30 cellular contexts compared by ENCODE assay signal in genomic region chr1:25731626-25732370, GRCh38.
DNase-seq lines count a peak whose midpoint lies in the region; ATAC-seq and TF ChIP-seq lines count a peak whose summit lies in the region.
"Had no signal": no experiment of that assay in that cellular context is flagged by ENCODE, and none has a peak within 500 bp of the region (broad histone marks: within the 10 kb centered on the region; RNA-seq: fewer than 3 reads in every experiment).

No MANE protein-coding gene starts in this region.

- POLR2A ChIA-PET in activated CD8-positive, alpha-beta T cell treated with anti-CD3 and anti-CD28 coated beads, Interleukin-2, amount 10 ng/mL, durations not matched to agents 7 days and 5 days (lab: Charles Lee), result no interaction called here
- POLR2A ChIA-PET in activated CD8-positive, alpha-beta T cell treated with anti-CD3 and anti-CD28 coated beads for 36 hours (lab: Charles Lee), result interaction anchor here (0.5 kb wide), 1 partner anchor 26 kb away, joined by 3 read pairs; no protein-coding TSS in a partner anchor

- H3K27me3 ChIP-seq in KMS-11 (ENCODE audit: insufficient read depth, low read depth), result no peaks in the 10 kb centered on the region
- H3K27me3 ChIP-seq in SJCRH30, result no peaks in the 10 kb centered on the region
- no peaks in the 10 kb centered on the region for H3K27me3 ChIP-seq in spleen (replicated peaks in 1 of 7)
- H3K27me3 ChIP-seq: esophagus squamous epithelium, MG63, pancreas had no signal

- intact Hi-C loops in activated CD8-positive, alpha-beta T cell treated with anti-CD3 and anti-CD28 coated beads for 36 hours (cut with micrococcal nuclease), result no loop called here
- intact Hi-C loops in spleen (cut with DNase I; ENCODE audit: low total_unique reads), result no loop called here

- H3K9ac ChIP-seq in KMS-11, result no peak overlapping the region
- H3K9ac ChIP-seq: SK-N-SH had no signal

- no peaks in the 10 kb centered on the region for H4K20me1 ChIP-seq in KMS-11 (ENCODE audit: insufficient read depth)

- no peak for TF ChIP-seq CTCF in activated CD8-positive, alpha-beta T cell treated with anti-CD3 and anti-CD28 coated beads for 36 hours (IDR thresholded peaks at IDR 0.05)
- TF ChIP-seq CTCF in KMS-11 (conservative IDR thresholded peaks at IDR 0.05; ENCODE audit: low read depth, low read length) (no peak), spleen (IDR thresholded peaks at IDR 0.05 in 8 of 11, conservative IDR thresholded peaks at IDR 0.05 in 3 of 11) (no peak)

- peaks cover 3% of the 10 kb centered on the region; the same call in 1 of the 2 replicates for H3K79me2 ChIP-seq in KMS-11 (ENCODE audit: insufficient read depth, low read depth)

- peak overlapping the region; percentile 63 for H3K27ac Mint-ChIP-seq in activated CD8-positive, alpha-beta T cell treated with anti-CD3 and anti-CD28 coated beads, Interleukin-2, amount 10 ng/mL, durations not matched to agents 7 days and 5 days
- no peak overlapping the region for H3K27ac Mint-ChIP-seq in activated CD8-positive, alpha-beta T cell treated with anti-CD3 and anti-CD28 coated beads for 36 hours
- H3K27ac Mint-ChIP-seq: activated CD4-positive, alpha-beta memory T cell treated with anti-CD3 and anti-CD28 coated beads, Interleukin-2, amount 10 ng/mL, durations not matched to agents 7 days and 5 days; activated T-helper 2 cell treated with anti-CD3 and anti-CD28 coated beads, Interferon-gamma antibody, Interleukin-2, Interleukin-4, amounts not matched to agents 10 μg/mL and 5 μg/mL and 100 μg/mL, durations not matched to agents 14 hours and 24 hours and 36 hours; stimulated activated memory B cell treated with anti-CD40 and anti-IgM and Interleukin-4, amounts not matched to agents 10 μg/mL and 1 μg/mL and 100 μg/mL, for 72 hours had no signal

- no peak overlapping the region for H3K4me3 ChIP-seq in KMS-11 (IDR thresholded peaks at IDR 0.05; ENCODE audit: insufficient read depth, low read depth, low read length)
- H3K4me3 ChIP-seq in SJCRH30, result no peak overlapping the region
- H3K4me3 ChIP-seq in spleen, result no peak overlapping the region
- H3K4me3 ChIP-seq: esophagus squamous epithelium, lung, MG63, pancreas had no signal

- H3K9me3 ChIP-seq in SJCRH30 (replicated peaks) (no peaks in the 10 kb centered on the region), spleen (no peaks in the 10 kb centered on the region)
- H3K9me3 ChIP-seq: esophagus squamous epithelium, MG63, pancreas, SK-N-SH had no signal

- peaks cover 3% of the 10 kb centered on the region for H3K36me3 Mint-ChIP-seq in activated CD8-positive, alpha-beta T cell treated with anti-CD3 and anti-CD28 coated beads, Interleukin-2, amount 10 ng/mL, durations not matched to agents 7 days and 5 days (ENCODE audit: low read depth)
- H3K36me3 Mint-ChIP-seq in activated CD8-positive, alpha-beta T cell treated with anti-CD3 and anti-CD28 coated beads for 36 hours (ENCODE audit: low read depth), result peaks cover 3% of the 10 kb centered on the region
- H3K36me3 Mint-ChIP-seq: natural killer cell treated with Interleukin-12 subunit alpha and Interleukin-12 subunit beta and Interleukin-15 and Interleukin-18, amount 100 ng/mL, for 72 hours; stimulated activated memory B cell treated with anti-CD40 and anti-IgM and Interleukin-4, amounts not matched to agents 10 μg/mL and 1 μg/mL and 100 μg/mL, for 72 hours had no signal

- H3K4me1 ChIP-seq in KMS-11 (ENCODE audit: low read depth, poor library complexity, severe bottlenecking) (peaks cover 71% of the 10 kb centered on the region), SJCRH30 (peaks cover 89% of the 10 kb centered on the region), spleen (peaks cover 20 to 56% (median 36%) of the 10 kb centered on the region in 6 donors)

- CTCF ChIA-PET in activated CD8-positive, alpha-beta T cell treated with anti-CD3 and anti-CD28 coated beads, Interleukin-2, amount 10 ng/mL, durations not matched to agents 7 days and 5 days (lab: Charles Lee), result no interaction called here
- CTCF ChIA-PET in activated CD8-positive, alpha-beta T cell treated with anti-CD3 and anti-CD28 coated beads for 36 hours (lab: Charles Lee), result no interaction called here

- H3K9me3 Mint-ChIP-seq in activated CD8-positive, alpha-beta T cell treated with anti-CD3 and anti-CD28 coated beads, Interleukin-2, amount 10 ng/mL, durations not matched to agents 7 days and 5 days (ENCODE audit: insufficient read depth), result no peaks in the 10 kb centered on the region
- H3K9me3 Mint-ChIP-seq in activated CD8-positive, alpha-beta T cell treated with anti-CD3 and anti-CD28 coated beads for 36 hours, result no peaks in the 10 kb centered on the region
- H3K9me3 Mint-ChIP-seq: activated CD4-positive, alpha-beta memory T cell treated with anti-CD3 and anti-CD28 coated beads, Interleukin-2, amount 10 ng/mL, durations not matched to agents 7 days and 5 days; activated naive CD8-positive, alpha-beta T cell treated with anti-CD3 and anti-CD28 coated beads, Interleukin-2, amount 50 U/mL, for 24 hours; activated T-helper 2 cell treated with anti-CD3 and anti-CD28 coated beads, Interferon-gamma antibody, Interleukin-2, Interleukin-4, amounts not matched to agents 10 μg/mL and 5 μg/mL and 100 μg/mL, durations not matched to agents 14 hours and 24 hours and 36 hours; natural killer cell treated with Interleukin-12 subunit alpha and Interleukin-12 subunit beta and Interleukin-15 and Interleukin-18, amount 100 ng/mL, for 72 hours had no signal

- H3K36me3 ChIP-seq in KMS-11 (ENCODE audit: insufficient read depth) (no peaks in the 10 kb centered on the region), SJCRH30 (no peaks in the 10 kb centered on the region), spleen (no peaks in the 10 kb centered on the region)
- H3K36me3 ChIP-seq: esophagus squamous epithelium, MG63, pancreas had no signal

- H2AFZ ChIP-seq in KMS-11 (ENCODE audit: low read depth), result no peak overlapping the region

- peaks cover 49% of the 10 kb centered on the region for H3K27me3 Mint-ChIP-seq in activated CD8-positive, alpha-beta T cell treated with anti-CD3 and anti-CD28 coated beads, Interleukin-2, amount 10 ng/mL, durations not matched to agents 7 days and 5 days (ENCODE audit: low read depth)
- no peaks in the 10 kb centered on the region for H3K27me3 Mint-ChIP-seq in activated CD8-positive, alpha-beta T cell treated with anti-CD3 and anti-CD28 coated beads for 36 hours
- H3K27me3 Mint-ChIP-seq: T-helper 17 cell had no signal

- TF ChIP-seq POLR2A in spleen (IDR thresholded peaks at IDR 0.05), result no peak

- ATAC-seq in activated CD8-positive, alpha-beta T cell treated with anti-CD3 and anti-CD28 coated beads, Interleukin-2, amount 10 ng/mL, durations not matched to agents 7 days and 5 days, result no peak
- ATAC-seq in activated CD8-positive, alpha-beta T cell treated with anti-CD3 and anti-CD28 coated beads for 36 hours, result no peak
- ATAC-seq in HG02798 (IDR thresholded peaks at IDR 0.05; ENCODE audit: poor library complexity, unreplicated experiment) (no peak), GM19023 (IDR thresholded peaks at IDR 0.05; ENCODE audit: unreplicated experiment) (no peak), HG02642 (IDR thresholded peaks at IDR 0.05; ENCODE audit: poor library complexity, unreplicated experiment) (no peak)
- ATAC-seq: pancreas had no signal

- H3K4me2 ChIP-seq in KMS-11, result peak overlapping the region; percentile 61
- H3K4me2 ChIP-seq: SK-N-SH had no signal

- H3K4me1 Mint-ChIP-seq in activated CD8-positive, alpha-beta T cell treated with anti-CD3 and anti-CD28 coated beads, Interleukin-2, amount 10 ng/mL, durations not matched to agents 7 days and 5 days (ENCODE audit: low read depth), result peaks cover 27% of the 10 kb centered on the region
- peaks cover 42% of the 10 kb centered on the region for H3K4me1 Mint-ChIP-seq in activated CD8-positive, alpha-beta T cell treated with anti-CD3 and anti-CD28 coated beads for 36 hours (ENCODE audit: low read depth)

- H3K27ac ChIP-seq in KMS-11 (no peak overlapping the region), SJCRH30 (peak overlapping the region; percentile 98), spleen (no peak overlapping the region)
- H3K27ac ChIP-seq: pancreas had no signal

- 90 to 99% (median 93%) methylated on average over 3 to 4 of the region's 4 CpGs for WGBS in spleen, 5 donors

- no peak overlapping the region for H3K4me3 Mint-ChIP-seq in activated CD8-positive, alpha-beta T cell treated with anti-CD3 and anti-CD28 coated beads, Interleukin-2, amount 10 ng/mL, durations not matched to agents 7 days and 5 days
- H3K4me3 Mint-ChIP-seq in activated CD8-positive, alpha-beta T cell treated with anti-CD3 and anti-CD28 coated beads for 36 hours, result no peak overlapping the region
- H3K4me3 Mint-ChIP-seq: activated CD4-positive, alpha-beta memory T cell treated with anti-CD3 and anti-CD28 coated beads, Interleukin-2, amount 10 ng/mL, durations not matched to agents 7 days and 5 days; natural killer cell treated with Interleukin-12 subunit alpha and Interleukin-12 subunit beta and Interleukin-15 and Interleukin-18, amount 100 ng/mL, for 72 hours; stimulated activated memory B cell treated with anti-CD40 and anti-IgM and Interleukin-4, amounts not matched to agents 10 μg/mL and 1 μg/mL and 100 μg/mL, for 72 hours had no signal

- DNase-seq in activated CD8-positive, alpha-beta T cell treated with anti-CD3 and anti-CD28 coated beads, Interleukin-2, amount 10 ng/mL, durations not matched to agents 7 days and 5 days, result no peak
- no peak for DNase-seq in activated CD8-positive, alpha-beta T cell treated with anti-CD3 and anti-CD28 coated beads for 36 hours
- DNase-seq in SJCRH30 (peak; percentile 90 to 98), spleen (peak; percentile 50)
- DNase-seq: activated CD4-positive, alpha-beta memory T cell treated with anti-CD3 and anti-CD28 coated beads, Interleukin-2, amount 10 ng/mL, durations not matched to agents 7 days and 5 days; activated CD4-positive, alpha-beta T cell treated with anti-CD3 and anti-CD28 coated beads for 1 hour; activated naive CD8-positive, alpha-beta T cell treated with anti-CD3 and anti-CD28 coated beads, Interleukin-2, amount 50 U/mL, for 24 hours; dermis blood vessel endothelial cell; DMS79; esophagus squamous epithelium; foreskin melanocyte; GF-D8; HCEC 1CT; KBM-7; MG63; NCI-H1436; NCI-H2107; NCI-H510A treated with DMSO at 0.1 percent for 48 hours; pancreas; SK-N-SH; stimulated activated CD4-positive, alpha-beta T cell treated with anti-CD3 and anti-CD28 coated beads, Interleukin-4, amount 100 ng/mL, for 24 hours; T-helper 17 cell had no signal

Comparison
In these comparisons a context has a peak if more than half of its experiments do, and no peak if none do; other contexts are left out.
1. DNase-seq: peak in SJCRH30 (2 of 2) and spleen (single experiment); none in activated CD8-positive, alpha-beta T cell treated with anti-CD3 and anti-CD28 coated beads, Interleukin-2, amount 10 ng/mL, durations not matched to agents 7 days and 5 days (single experiment) and activated CD8-positive, alpha-beta T cell treated with anti-CD3 and anti-CD28 coated beads for 36 hours (single experiment).